In the genomic region with DNA sequence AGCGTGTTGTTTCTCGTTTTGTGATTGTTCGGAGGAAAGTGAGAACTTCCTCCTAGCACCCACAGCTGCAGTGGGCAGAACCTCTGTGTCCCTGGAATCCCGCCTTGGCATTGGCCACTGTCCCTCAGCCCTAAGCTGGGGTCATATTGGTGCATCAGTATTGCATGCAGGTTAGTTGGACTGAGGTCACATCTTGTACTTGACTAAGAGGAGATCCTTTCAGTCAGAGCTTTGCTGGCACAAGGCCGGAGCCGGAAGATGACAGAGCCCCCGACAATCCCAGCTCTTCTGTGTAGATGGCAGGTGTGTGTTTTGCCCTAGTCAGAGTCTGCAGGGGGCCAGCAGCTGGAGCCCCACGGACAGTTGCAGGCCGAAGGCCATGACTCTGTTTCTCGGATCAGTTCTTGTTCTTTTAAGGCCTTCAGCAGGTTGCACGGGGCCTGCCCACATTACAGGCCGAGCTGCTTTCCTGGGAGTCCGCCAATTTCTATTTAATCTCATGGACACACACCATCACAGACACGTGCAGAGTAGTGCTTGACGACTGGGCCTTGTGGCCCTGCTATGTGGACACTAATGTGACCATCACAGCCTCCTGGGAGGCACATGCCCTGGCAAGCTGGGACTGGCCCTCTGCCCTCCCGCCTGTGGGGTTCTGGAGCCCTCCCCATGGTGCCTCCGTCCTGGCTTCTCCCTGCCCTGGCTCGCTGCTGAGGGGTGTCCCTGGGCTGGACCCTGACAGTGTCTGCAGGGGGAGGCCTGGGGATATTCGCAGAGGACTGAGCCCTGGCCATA, we compare ENCODE assay signal across 21 cellular contexts. TPM values are rescaled to one million over a fixed set of nuclear protein-coding genes. Genes with fewer than 3 reads are reported as not detected.
A peak's percentile ranks its signal among the peaks of the same experiment; 100 is the strongest.
DNase-seq lines count a peak whose midpoint lies in the region; ATAC-seq, FAIRE-seq and TF ChIP-seq lines count a peak whose summit lies in the region.
"Had no signal": no experiment of that assay in that cellular context is flagged by ENCODE, and none has a peak within 500 bp of the region (broad histone marks: within the 10 kb centered on the region; RNA-seq: fewer than 3 reads in every experiment).

No MANE protein-coding gene starts in this region.

- no peak for FAIRE-seq in kidney (lab: Jason Lieb, UNC)
- FAIRE-seq: GM12891 had no signal

- CTCF ChIA-PET in HEK293 (lab: Yijun Ruan, JAX), result interaction anchor here (1.0 kb wide), 1 partner anchor 8 kb away, joined by 3 read pairs; no protein-coding TSS in a partner anchor

- H3K27ac Mint-ChIP-seq in T-helper 2 cell treated with Interferon-gamma antibody and Interleukin-4, amounts not matched to agents 5 μg/mL and 100 μg/mL, for 36 hours, result no peak overlapping the region
- H3K27ac Mint-ChIP-seq: progenitor cell of endocrine pancreas had no signal

- H3K4me3 ChIP-seq in HEK293 (ENCODE audit: low read depth, low read length) (no peak overlapping the region), kidney (ENCODE audit: low read length in 2 of 2) (no peak overlapping the region), stomach smooth muscle (ENCODE audit: low read length in 2 of 2) (peak overlapping the region in 1 of 2 donors; percentile 57)

- POLR2A ChIA-PET in HEK293 (lab: Yijun Ruan, JAX), result interaction anchor here (1.1 kb wide), 1 partner anchor 9 kb away, joined by 4 read pairs; no protein-coding TSS in a partner anchor

- no peak overlapping the region for H3K27ac ChIP-seq in HEK293 (ENCODE audit: extremely low read depth, low read depth, low read length)
- no peak overlapping the region for H3K27ac ChIP-seq in kidney (ENCODE audit: low read depth in 2 of 2, low read length in 2 of 2)
- H3K27ac ChIP-seq in stomach smooth muscle (ENCODE audit: low read length), result peak overlapping the region; percentile 96

- H3K9me3 ChIP-seq in HEK293 (ENCODE audit: control insufficient read depth, insufficient read depth, low read depth, low read length) (no peaks in the 10 kb centered on the region), kidney (ENCODE audit: control insufficient read depth in 1 of 2, low read length in 2 of 2) (no peaks in the 10 kb centered on the region), stomach smooth muscle (ENCODE audit: control insufficient read depth in 2 of 2, low read length in 2 of 2) (no peaks in the 10 kb centered on the region)

- H3K9me3 Mint-ChIP-seq in T-helper 2 cell treated with Interferon-gamma antibody and Interleukin-4, amounts not matched to agents 5 μg/mL and 100 μg/mL, for 36 hours, result no peaks in the 10 kb centered on the region
- H3K9me3 Mint-ChIP-seq: CD14-positive monocyte had no signal

- intact Hi-C loops in kidney (cut with DNase I), result no loop called here

- peaks cover 13% of the 10 kb centered on the region for H3K4me1 Mint-ChIP-seq in T-helper 2 cell treated with Interferon-gamma antibody and Interleukin-4, amounts not matched to agents 5 μg/mL and 100 μg/mL, for 36 hours (ENCODE audit: low read depth)

- DNase-seq in cerebellar cortex (ENCODE audit: low spot score) (peak; percentile 35), kidney (peak; percentile 65), NCI-H2029 (lab: John Stamatoyannopoulos, UW) (no peak)
- DNase-seq in T-helper 2 cell treated with Interferon-gamma antibody and Interleukin-4, amounts not matched to agents 5 μg/mL and 100 μg/mL, for 36 hours (ENCODE audit: low spot score), result no peak
- DNase-seq: activated CD4-positive, alpha-beta T cell treated with anti-CD3 and anti-CD28 coated beads, Interleukin-2, amount 50 U/mL, for 4 hours; activated naive CD4-positive, alpha-beta T cell; activated T-cell treated with anti-CD3 and anti-CD28 coated beads, Interleukin-2, amount 50 U/mL, for 1 hour; anterior cingulate cortex; central memory CD4-positive, alpha-beta T cell; DMS153; foreskin melanocyte; KG1; NCI-H1694; NCI-H82; stimulated activated CD4-positive, alpha-beta T cell treated with anti-CD3 and anti-CD28 coated beads, Interleukin-4, amount 100 ng/mL, for 4 hours had no signal

- H3K27me3 ChIP-seq in stomach smooth muscle (ENCODE audit: control insufficient read depth in 1 of 2, insufficient read depth in 2 of 2, low read length in 2 of 2), result no peaks in the 10 kb centered on the region

- H3K36me3 Mint-ChIP-seq in T-helper 2 cell treated with Interferon-gamma antibody and Interleukin-4, amounts not matched to agents 5 μg/mL and 100 μg/mL, for 36 hours (ENCODE audit: low read depth), result peaks cover 16% of the 10 kb centered on the region

- H3K36me3 ChIP-seq in HEK293 (ENCODE audit: control insufficient read depth in 2 of 2, insufficient read depth in 1 of 2, low read length in 2 of 2), result peaks cover 8 to 86% of the 10 kb centered on the region in 2 experiments; a peak in 2 of 3 replicates
- peaks cover 8 to 10% of the 10 kb centered on the region in 2 donors for H3K36me3 ChIP-seq in kidney (ENCODE audit: control insufficient read depth in 1 of 2, insufficient read depth in 2 of 2, low read length in 2 of 2)
- peaks cover 3 to 9% of the 10 kb centered on the region in 2 donors for H3K36me3 ChIP-seq in stomach smooth muscle (ENCODE audit: control insufficient read depth in 2 of 2, insufficient read depth in 2 of 2, low read length in 2 of 2)

- H3K9ac ChIP-seq in kidney (ENCODE audit: low read length in 2 of 2), result no peak overlapping the region
- H3K9ac ChIP-seq in stomach smooth muscle (ENCODE audit: low read length in 2 of 2), result peak overlapping the region; percentile 66 to 67

- no peak for TF ChIP-seq CTCF in HEK293 (tag by site-specific recombination; IDR thresholded peaks at IDR 0.05)
- TF ChIP-seq CTCF in kidney (IDR thresholded peaks at IDR 0.05; ENCODE audit: borderline replicate concordance, extremely low read depth, insufficient read depth), result no peak

- ATAC-seq in GM19452 (IDR thresholded peaks at IDR 0.05; ENCODE audit: unreplicated experiment), result no peak

- H3K4me1 ChIP-seq in HEK293 (ENCODE audit: control insufficient read depth, insufficient read depth, low read length) (no peaks in the 10 kb centered on the region), kidney (ENCODE audit: control insufficient read depth in 1 of 2, insufficient read depth in 1 of 2, low read depth in 1 of 2, low read length in 2 of 2) (no peaks in the 10 kb centered on the region), stomach smooth muscle (ENCODE audit: control insufficient read depth, insufficient read depth, low read length) (peaks cover 78% of the 10 kb centered on the region)

- H3K27me3 Mint-ChIP-seq in T-helper 2 cell treated with Interferon-gamma antibody and Interleukin-4, amounts not matched to agents 5 μg/mL and 100 μg/mL, for 36 hours (ENCODE audit: low read depth), result no peaks in the 10 kb centered on the region
- H3K27me3 Mint-ChIP-seq: progenitor cell of endocrine pancreas had no signal

- H3K4me3 Mint-ChIP-seq in T-helper 2 cell treated with Interferon-gamma antibody and Interleukin-4, amounts not matched to agents 5 μg/mL and 100 μg/mL, for 36 hours, result no peak overlapping the region
- H3K4me3 Mint-ChIP-seq: CD14-positive monocyte had no signal

TF ChIP-seq in HEK293, 187 proteins besides CTCF, POLR2A, EP300 and RAD21:
- 0 out of 2 replicates have a peak, but pooled peaks have one; percentile 18 for TF ChIP-seq GLIS2 (tag by site-specific recombination; IDR thresholded peaks at IDR 0.05)
- TF ChIP-seq ZIC2 (tag by site-specific recombination; IDR thresholded peaks at IDR 0.05), result peak; percentile 27; the same call in 1 of the 2 replicates
- no peak for TF ChIP-seq ZNF138 (tag by site-specific recombination; IDR thresholded peaks at IDR 0.05; ENCODE audit: borderline replicate concordance)

RNA-seq across cellular contexts. Expression of gene SNAP47, which starts 14.9 kb away (rescaled TPM):
- 32.4 TPM for total RNA-seq in kidney
- polyA plus RNA-seq in kidney (ENCODE audit: insufficient read depth, low read depth, low replicate concordance), result 31.6 TPM

RNA-seq across cellular contexts. Expression of gene JMJD4, which starts 15.0 kb away (rescaled TPM):
- total RNA-seq in kidney, result 15.9 TPM
- polyA plus RNA-seq in kidney (ENCODE audit: insufficient read depth, low read depth, low replicate concordance), result 12.6 TPM

Comparison
In these comparisons a context has a peak if more than half of its experiments do, and no peak if none do; other contexts are left out.
1. DNase-seq: peak in cerebellar cortex (single experiment) and kidney (single experiment); none in NCI-H2029 (single experiment) and T-helper 2 cell treated with Interferon-gamma antibody and Interleukin-4, amounts not matched to agents 5 μg/mL and 100 μg/mL, for 36 hours (single experiment).
2. H3K9ac ChIP-seq: peak in stomach smooth muscle (2 of 2); none in kidney (0 of 2).